In the genomic region with DNA sequence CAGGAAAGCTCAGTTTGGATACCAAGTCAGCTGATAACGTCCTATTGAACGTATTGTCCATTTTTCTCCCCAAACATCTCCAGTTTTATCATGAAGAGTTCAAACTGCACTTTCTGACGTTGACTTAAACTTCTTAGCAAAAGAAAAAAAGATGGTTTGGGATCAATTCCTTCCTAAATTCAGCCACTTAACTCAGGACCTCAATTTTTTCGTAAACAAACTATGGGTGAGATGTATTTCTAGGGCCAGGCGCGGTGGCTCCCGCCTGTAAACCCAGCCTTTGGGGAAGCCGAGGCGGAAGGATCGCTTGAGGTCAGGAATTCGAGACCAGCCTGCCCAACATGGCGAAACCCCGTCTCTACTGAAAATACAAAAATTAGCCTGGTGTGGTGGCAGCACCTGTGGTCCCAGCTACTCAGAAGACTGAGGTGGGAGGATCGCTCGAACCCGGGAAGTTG, we compare ENCODE assay signal across 1 cellular context.
A peak's percentile ranks its signal among the peaks of the same experiment; 100 is the strongest.
TF ChIP-seq lines count a peak whose summit lies in the region.

No MANE protein-coding gene starts in this region.

TF ChIP-seq in HepG2, 621 proteins besides CTCF, POLR2A, EP300 and RAD21:
- no peak for TF ChIP-seq GZF1 (CRISPR knock-in tag; IDR thresholded peaks at IDR 0.05)
- TF ChIP-seq, protein P1, sequence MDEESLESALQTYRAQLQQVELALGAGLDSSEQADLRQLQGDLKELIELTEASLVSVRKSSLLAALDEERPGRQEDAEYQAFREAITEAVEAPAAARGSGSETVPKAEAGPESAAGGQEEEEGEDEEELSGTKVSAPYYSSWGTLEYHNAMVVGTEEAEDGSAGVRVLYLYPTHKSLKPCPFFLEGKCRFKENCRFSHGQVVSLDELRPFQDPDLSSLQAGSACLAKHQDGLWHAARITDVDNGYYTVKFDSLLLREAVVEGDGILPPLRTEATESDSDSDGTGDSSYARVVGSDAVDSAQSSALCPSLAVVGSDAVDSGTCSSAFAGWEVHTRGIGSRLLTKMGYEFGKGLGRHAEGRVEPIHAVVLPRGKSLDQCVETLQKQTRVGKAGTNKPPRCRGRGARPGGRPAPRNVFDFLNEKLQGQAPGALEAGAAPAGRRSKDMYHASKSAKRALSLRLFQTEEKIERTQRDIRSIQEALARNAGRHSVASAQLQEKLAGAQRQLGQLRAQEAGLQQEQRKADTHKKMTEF (CRISPR knock-in tag; IDR thresholded peaks at IDR 0.05), result no peak; the same call in 1 of the 2 replicates
- TF ChIP-seq SALL2 (CRISPR knock-in tag; IDR thresholded peaks at IDR 0.05), result peak; percentile 11; the same call in 1 of the 2 replicates
- TF ChIP-seq RNF2 (conservative IDR thresholded peaks at IDR 0.05; ENCODE audit: low read depth), result no peak
- TF ChIP-seq ZFP36L1 (CRISPR knock-in tag; IDR thresholded peaks at IDR 0.05), result peak; percentile 47; the same call in 1 of the 2 replicates
- no peak for TF ChIP-seq ERF (CRISPR knock-in tag; IDR thresholded peaks at IDR 0.05)
- no peak for TF ChIP-seq ZBTB42 (CRISPR knock-in tag; IDR thresholded peaks at IDR 0.05)
- 0 out of 2 replicates have a peak, but pooled peaks have one; percentile 3 for TF ChIP-seq ZNF607 (CRISPR knock-in tag; IDR thresholded peaks at IDR 0.05; ENCODE audit: borderline replicate concordance)
- TF ChIP-seq, protein P2, sequence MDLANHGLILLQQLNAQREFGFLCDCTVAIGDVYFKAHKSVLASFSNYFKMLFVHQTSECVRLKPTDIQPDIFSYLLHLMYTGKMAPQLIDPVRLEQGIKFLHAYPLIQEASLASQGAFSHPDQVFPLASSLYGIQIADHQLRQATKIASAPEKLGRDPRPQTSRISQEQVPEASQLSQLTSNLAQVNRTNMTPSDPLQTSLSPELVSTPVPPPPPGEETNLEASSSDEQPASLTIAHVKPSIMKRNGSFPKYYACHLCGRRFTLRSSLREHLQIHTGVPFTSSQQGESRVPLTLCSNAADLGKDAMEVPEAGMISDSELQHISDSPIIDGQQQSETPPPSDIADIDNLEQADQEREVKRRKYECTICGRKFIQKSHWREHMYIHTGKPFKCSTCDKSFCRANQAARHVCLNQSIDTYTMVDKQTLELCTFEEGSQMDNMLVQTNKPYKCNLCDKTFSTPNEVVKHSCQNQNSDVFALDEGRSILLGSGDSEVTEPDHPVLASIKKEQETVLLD (CRISPR knock-in tag; IDR thresholded peaks at IDR 0.05; ENCODE audit: low read depth), result no peak
- no peak for TF ChIP-seq KAT8 (CRISPR knock-in tag; IDR thresholded peaks at IDR 0.05)
- 0 out of 2 replicates have a peak, but pooled peaks have one; percentile 13 for TF ChIP-seq ZNF816 (CRISPR knock-in tag; IDR thresholded peaks at IDR 0.05; ENCODE audit: borderline replicate concordance)
- TF ChIP-seq, protein P3, sequence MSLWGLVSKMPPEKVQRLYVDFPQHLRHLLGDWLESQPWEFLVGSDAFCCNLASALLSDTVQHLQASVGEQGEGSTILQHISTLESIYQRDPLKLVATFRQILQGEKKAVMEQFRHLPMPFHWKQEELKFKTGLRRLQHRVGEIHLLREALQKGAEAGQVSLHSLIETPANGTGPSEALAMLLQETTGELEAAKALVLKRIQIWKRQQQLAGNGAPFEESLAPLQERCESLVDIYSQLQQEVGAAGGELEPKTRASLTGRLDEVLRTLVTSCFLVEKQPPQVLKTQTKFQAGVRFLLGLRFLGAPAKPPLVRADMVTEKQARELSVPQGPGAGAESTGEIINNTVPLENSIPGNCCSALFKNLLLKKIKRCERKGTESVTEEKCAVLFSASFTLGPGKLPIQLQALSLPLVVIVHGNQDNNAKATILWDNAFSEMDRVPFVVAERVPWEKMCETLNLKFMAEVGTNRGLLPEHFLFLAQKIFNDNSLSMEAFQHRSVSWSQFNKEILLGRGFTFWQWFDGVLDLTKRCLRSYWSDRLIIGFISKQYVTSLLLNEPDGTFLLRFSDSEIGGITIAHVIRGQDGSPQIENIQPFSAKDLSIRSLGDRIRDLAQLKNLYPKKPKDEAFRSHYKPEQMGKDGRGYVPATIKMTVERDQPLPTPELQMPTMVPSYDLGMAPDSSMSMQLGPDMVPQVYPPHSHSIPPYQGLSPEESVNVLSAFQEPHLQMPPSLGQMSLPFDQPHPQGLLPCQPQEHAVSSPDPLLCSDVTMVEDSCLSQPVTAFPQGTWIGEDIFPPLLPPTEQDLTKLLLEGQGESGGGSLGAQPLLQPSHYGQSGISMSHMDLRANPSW (CRISPR knock-in tag; IDR thresholded peaks at IDR 0.05; ENCODE audit: borderline replicate concordance), result 0 out of 2 replicates have a peak, but pooled peaks have one; percentile 19
- TF ChIP-seq, protein P4, sequence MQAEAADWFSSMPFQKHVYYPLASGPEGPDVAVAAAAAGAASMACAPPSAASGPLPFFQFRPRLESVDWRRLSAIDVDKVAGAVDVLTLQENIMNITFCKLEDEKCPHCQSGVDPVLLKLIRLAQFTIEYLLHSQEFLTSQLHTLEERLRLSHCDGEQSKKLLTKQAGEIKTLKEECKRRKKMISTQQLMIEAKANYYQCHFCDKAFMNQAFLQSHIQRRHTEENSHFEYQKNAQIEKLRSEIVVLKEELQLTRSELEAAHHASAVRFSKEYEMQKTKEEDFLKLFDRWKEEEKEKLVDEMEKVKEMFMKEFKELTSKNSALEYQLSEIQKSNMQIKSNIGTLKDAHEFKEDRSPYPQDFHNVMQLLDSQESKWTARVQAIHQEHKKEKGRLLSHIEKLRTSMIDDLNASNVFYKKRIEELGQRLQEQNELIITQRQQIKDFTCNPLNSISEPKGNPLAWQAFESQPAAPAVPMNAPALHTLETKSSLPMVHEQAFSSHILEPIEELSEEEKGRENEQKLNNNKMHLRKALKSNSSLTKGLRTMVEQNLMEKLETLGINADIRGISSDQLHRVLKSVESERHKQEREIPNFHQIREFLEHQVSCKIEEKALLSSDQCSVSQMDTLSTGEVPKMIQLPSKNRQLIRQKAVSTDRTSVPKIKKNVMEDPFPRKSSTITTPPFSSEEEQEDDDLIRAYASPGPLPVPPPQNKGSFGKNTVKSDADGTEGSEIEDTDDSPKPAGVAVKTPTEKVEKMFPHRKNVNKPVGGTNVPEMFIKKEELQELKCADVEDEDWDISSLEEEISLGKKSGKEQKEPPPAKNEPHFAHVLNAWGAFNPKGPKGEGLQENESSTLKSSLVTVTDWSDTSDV (CRISPR knock-in tag; IDR thresholded peaks at IDR 0.05), result no peak
- TF ChIP-seq, protein P5, sequence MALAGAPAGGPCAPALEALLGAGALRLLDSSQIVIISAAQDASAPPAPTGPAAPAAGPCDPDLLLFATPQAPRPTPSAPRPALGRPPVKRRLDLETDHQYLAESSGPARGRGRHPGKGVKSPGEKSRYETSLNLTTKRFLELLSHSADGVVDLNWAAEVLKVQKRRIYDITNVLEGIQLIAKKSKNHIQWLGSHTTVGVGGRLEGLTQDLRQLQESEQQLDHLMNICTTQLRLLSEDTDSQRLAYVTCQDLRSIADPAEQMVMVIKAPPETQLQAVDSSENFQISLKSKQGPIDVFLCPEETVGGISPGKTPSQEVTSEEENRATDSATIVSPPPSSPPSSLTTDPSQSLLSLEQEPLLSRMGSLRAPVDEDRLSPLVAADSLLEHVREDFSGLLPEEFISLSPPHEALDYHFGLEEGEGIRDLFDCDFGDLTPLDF (CRISPR knock-in tag; IDR thresholded peaks at IDR 0.05), result no peak
- TF ChIP-seq, protein P6, sequence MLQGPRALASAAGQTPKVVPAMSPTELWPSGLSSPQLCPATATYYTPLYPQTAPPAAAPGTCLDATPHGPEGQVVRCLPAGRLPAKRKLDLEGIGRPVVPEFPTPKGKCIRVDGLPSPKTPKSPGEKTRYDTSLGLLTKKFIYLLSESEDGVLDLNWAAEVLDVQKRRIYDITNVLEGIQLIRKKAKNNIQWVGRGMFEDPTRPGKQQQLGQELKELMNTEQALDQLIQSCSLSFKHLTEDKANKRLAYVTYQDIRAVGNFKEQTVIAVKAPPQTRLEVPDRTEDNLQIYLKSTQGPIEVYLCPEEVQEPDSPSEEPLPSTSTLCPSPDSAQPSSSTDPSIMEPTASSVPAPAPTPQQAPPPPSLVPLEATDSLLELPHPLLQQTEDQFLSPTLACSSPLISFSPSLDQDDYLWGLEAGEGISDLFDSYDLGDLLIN (CRISPR knock-in tag; IDR thresholded peaks at IDR 0.05; ENCODE audit: borderline replicate concordance), result no peak
- TF ChIP-seq NFKBIZ (CRISPR knock-in tag; IDR thresholded peaks at IDR 0.05), result no peak
- no peak for TF ChIP-seq KDM5B (CRISPR knock-in tag; IDR thresholded peaks at IDR 0.05; ENCODE audit: borderline replicate concordance)
- TF ChIP-seq SP2 (CRISPR knock-in tag; IDR thresholded peaks at IDR 0.05), result 0 out of 2 replicates have a peak, but pooled peaks have one; percentile 33
- TF ChIP-seq MED8 (CRISPR knock-in tag; IDR thresholded peaks at IDR 0.05; ENCODE audit: insufficient replicate concordance), result no peak
- TF ChIP-seq, protein P7, sequence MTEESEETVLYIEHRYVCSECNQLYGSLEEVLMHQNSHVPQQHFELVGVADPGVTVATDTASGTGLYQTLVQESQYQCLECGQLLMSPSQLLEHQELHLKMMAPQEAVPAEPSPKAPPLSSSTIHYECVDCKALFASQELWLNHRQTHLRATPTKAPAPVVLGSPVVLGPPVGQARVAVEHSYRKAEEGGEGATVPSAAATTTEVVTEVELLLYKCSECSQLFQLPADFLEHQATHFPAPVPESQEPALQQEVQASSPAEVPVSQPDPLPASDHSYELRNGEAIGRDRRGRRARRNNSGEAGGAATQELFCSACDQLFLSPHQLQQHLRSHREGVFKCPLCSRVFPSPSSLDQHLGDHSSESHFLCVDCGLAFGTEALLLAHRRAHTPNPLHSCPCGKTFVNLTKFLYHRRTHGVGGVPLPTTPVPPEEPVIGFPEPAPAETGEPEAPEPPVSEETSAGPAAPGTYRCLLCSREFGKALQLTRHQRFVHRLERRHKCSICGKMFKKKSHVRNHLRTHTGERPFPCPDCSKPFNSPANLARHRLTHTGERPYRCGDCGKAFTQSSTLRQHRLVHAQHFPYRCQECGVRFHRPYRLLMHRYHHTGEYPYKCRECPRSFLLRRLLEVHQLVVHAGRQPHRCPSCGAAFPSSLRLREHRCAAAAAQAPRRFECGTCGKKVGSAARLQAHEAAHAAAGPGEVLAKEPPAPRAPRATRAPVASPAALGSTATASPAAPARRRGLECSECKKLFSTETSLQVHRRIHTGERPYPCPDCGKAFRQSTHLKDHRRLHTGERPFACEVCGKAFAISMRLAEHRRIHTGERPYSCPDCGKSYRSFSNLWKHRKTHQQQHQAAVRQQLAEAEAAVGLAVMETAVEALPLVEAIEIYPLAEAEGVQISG (CRISPR knock-in tag; IDR thresholded peaks at IDR 0.05), result no peak
- TF ChIP-seq HDAC2 (CRISPR knock-in tag; IDR thresholded peaks at IDR 0.05), result no peak
- TF ChIP-seq JDP2 (CRISPR knock-in tag; IDR thresholded peaks at IDR 0.05; ENCODE audit: borderline replicate concordance), result no peak
- TF ChIP-seq ZNF260 (CRISPR knock-in tag; IDR thresholded peaks at IDR 0.05; ENCODE audit: borderline replicate concordance, low read depth), result no peak
- TF ChIP-seq POLR2AphosphoS2 (IDR thresholded peaks at IDR 0.05; ENCODE audit: low read depth, low read length), result no peak
- no peak for TF ChIP-seq MIER2 (CRISPR knock-in tag; IDR thresholded peaks at IDR 0.05)
- TF ChIP-seq CCDC6 (CRISPR knock-in tag; IDR thresholded peaks at IDR 0.05), result 0 out of 2 replicates have a peak, but pooled peaks have one; percentile 4
- no peak for TF ChIP-seq TGIF2 (CRISPR knock-in tag; IDR thresholded peaks at IDR 0.05)
